ENCODE assay signal across 1 cellular context in genomic region chr14:59314019-59314608, GRCh38.
A peak's percentile ranks its signal among the peaks of the same experiment; 100 is the strongest.
TF ChIP-seq lines count a peak whose summit lies in the region.

No MANE protein-coding gene starts in this region.

TF ChIP-seq in HepG2, 621 proteins besides CTCF, POLR2A, EP300 and RAD21 (continued from another document):
- peak; percentile 53; the same call in 1 of the 2 replicates for TF ChIP-seq FOSL1 (CRISPR knock-in tag; IDR thresholded peaks at IDR 0.05; ENCODE audit: borderline replicate concordance)
- peak; percentile 34; the same call in 1 of the 2 replicates for TF ChIP-seq ISL2 (CRISPR knock-in tag; IDR thresholded peaks at IDR 0.05)
- peak; percentile 89 for TF ChIP-seq ZBTB7B (CRISPR knock-in tag; IDR thresholded peaks at IDR 0.05)
- TF ChIP-seq RBFOX2 (IDR thresholded peaks at IDR 0.05; ENCODE audit: low read depth, low read length): no peak
- TF ChIP-seq PAWR (CRISPR knock-in tag; IDR thresholded peaks at IDR 0.05; ENCODE audit: borderline replicate concordance): no peak
- peak; percentile 31; the same call in 1 of the 2 replicates for TF ChIP-seq ARID5B (CRISPR knock-in tag; IDR thresholded peaks at IDR 0.05)
- TF ChIP-seq MAFK (conservative IDR thresholded peaks at IDR 0.05 in 1 of 2, IDR thresholded peaks at IDR 0.05 in 1 of 2; ENCODE audit: low read length in 2 of 2): no peak
- TF ChIP-seq BCL6 (CRISPR knock-in tag; IDR thresholded peaks at IDR 0.05): 0 out of 2 replicates have a peak, but pooled peaks have one; percentile 24
- peak; percentile 63; the same call in 1 of the 2 replicates for TF ChIP-seq ZNF362 (CRISPR knock-in tag; IDR thresholded peaks at IDR 0.05; ENCODE audit: borderline replicate concordance)
- 0 out of 2 replicates have a peak, but pooled peaks have one; percentile 11 for TF ChIP-seq POGZ (CRISPR knock-in tag; IDR thresholded peaks at IDR 0.05)
- 0 out of 2 replicates have a peak, but pooled peaks have one; percentile 1 for TF ChIP-seq DMAP1 (CRISPR knock-in tag; IDR thresholded peaks at IDR 0.05)
- no peak for TF ChIP-seq SRY (CRISPR knock-in tag; IDR thresholded peaks at IDR 0.05)
- no peak for TF ChIP-seq FOXA1 (IDR thresholded peaks at IDR 0.05)
- TF ChIP-seq FOXA1 (CRISPR knock-in tag; IDR thresholded peaks at IDR 0.05): 0 out of 2 replicates have a peak, but pooled peaks have one; percentile 33
- no peak for TF ChIP-seq MED8 (CRISPR knock-in tag; IDR thresholded peaks at IDR 0.05; ENCODE audit: insufficient replicate concordance)
- TF ChIP-seq FOSL2 (CRISPR knock-in tag; IDR thresholded peaks at IDR 0.05): peak; percentile 89
- TF ChIP-seq SMC3 (IDR thresholded peaks at IDR 0.05; ENCODE audit: low read length): peak; percentile 46; the same call in 1 of the 2 replicates
- no peak for TF ChIP-seq RFX3 (CRISPR knock-in tag; IDR thresholded peaks at IDR 0.05)
- no peak for TF ChIP-seq MED1 (CRISPR knock-in tag; IDR thresholded peaks at IDR 0.05)
- TF ChIP-seq SPEN (CRISPR knock-in tag; IDR thresholded peaks at IDR 0.05; ENCODE audit: low read depth): no peak
- TF ChIP-seq ATF1 (CRISPR knock-in tag; IDR thresholded peaks at IDR 0.05): no peak
- 0 out of 2 replicates have a peak, but pooled peaks have one; percentile 10 for TF ChIP-seq SAP130 (CRISPR knock-in tag; IDR thresholded peaks at IDR 0.05; ENCODE audit: low read depth)
- peak; percentile 65 for TF ChIP-seq STAG1 (CRISPR knock-in tag; IDR thresholded peaks at IDR 0.05)
- TF ChIP-seq, protein P1, sequence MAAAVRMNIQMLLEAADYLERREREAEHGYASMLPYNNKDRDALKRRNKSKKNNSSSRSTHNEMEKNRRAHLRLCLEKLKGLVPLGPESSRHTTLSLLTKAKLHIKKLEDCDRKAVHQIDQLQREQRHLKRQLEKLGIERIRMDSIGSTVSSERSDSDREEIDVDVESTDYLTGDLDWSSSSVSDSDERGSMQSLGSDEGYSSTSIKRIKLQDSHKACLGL (CRISPR knock-in tag; IDR thresholded peaks at IDR 0.05): no peak
- no peak for TF ChIP-seq SOX6 (IDR thresholded peaks at IDR 0.05)
- peak; percentile 42; the same call in 1 of the 2 replicates for TF ChIP-seq SOX6 (CRISPR knock-in tag; IDR thresholded peaks at IDR 0.05)
- peak; percentile 37; the same call in 1 of the 2 replicates for TF ChIP-seq ARID3A (IDR thresholded peaks at IDR 0.05; ENCODE audit: low read depth, low read length)
- TF ChIP-seq GATAD2A (CRISPR knock-in tag; IDR thresholded peaks at IDR 0.05): peak; percentile 22; the same call in 1 of the 2 replicates
- 0 out of 2 replicates have a peak, but pooled peaks have one; percentile 19 for TF ChIP-seq AHDC1 (CRISPR knock-in tag; IDR thresholded peaks at IDR 0.05; ENCODE audit: borderline replicate concordance)
- TF ChIP-seq, protein P2, sequence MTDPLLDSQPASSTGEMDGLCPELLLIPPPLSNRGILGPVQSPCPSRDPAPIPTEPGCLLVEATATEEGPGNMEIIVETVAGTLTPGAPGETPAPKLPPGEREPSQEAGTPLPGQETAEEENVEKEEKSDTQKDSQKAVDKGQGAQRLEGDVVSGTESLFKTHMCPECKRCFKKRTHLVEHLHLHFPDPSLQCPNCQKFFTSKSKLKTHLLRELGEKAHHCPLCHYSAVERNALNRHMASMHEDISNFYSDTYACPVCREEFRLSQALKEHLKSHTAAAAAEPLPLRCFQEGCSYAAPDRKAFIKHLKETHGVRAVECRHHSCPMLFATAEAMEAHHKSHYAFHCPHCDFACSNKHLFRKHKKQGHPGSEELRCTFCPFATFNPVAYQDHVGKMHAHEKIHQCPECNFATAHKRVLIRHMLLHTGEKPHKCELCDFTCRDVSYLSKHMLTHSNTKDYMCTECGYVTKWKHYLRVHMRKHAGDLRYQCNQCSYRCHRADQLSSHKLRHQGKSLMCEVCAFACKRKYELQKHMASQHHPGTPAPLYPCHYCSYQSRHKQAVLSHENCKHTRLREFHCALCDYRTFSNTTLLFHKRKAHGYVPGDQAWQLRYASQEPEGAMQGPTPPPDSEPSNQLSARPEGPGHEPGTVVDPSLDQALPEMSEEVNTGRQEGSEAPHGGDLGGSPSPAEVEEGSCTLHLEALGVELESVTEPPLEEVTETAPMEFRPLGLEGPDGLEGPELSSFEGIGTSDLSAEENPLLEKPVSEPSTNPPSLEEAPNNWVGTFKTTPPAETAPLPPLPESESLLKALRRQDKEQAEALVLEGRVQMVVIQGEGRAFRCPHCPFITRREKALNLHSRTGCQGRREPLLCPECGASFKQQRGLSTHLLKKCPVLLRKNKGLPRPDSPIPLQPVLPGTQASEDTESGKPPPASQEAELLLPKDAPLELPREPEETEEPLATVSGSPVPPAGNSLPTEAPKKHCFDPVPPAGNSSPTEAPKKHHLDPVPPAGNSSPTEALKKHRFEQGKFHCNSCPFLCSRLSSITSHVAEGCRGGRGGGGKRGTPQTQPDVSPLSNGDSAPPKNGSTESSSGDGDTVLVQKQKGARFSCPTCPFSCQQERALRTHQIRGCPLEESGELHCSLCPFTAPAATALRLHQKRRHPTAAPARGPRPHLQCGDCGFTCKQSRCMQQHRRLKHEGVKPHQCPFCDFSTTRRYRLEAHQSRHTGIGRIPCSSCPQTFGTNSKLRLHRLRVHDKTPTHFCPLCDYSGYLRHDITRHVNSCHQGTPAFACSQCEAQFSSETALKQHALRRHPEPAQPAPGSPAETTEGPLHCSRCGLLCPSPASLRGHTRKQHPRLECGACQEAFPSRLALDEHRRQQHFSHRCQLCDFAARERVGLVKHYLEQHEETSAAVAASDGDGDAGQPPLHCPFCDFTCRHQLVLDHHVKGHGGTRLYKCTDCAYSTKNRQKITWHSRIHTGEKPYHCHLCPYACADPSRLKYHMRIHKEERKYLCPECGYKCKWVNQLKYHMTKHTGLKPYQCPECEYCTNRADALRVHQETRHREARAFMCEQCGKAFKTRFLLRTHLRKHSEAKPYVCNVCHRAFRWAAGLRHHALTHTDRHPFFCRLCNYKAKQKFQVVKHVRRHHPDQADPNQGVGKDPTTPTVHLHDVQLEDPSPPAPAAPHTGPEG (CRISPR knock-in tag; IDR thresholded peaks at IDR 0.05): no peak
- 0 out of 2 replicates have a peak, but pooled peaks have one; percentile 34 for TF ChIP-seq ZNF710 (CRISPR knock-in tag; IDR thresholded peaks at IDR 0.05; ENCODE audit: borderline replicate concordance)
